ENCODE assay signal across 8 cellular contexts in the genomic region with DNA sequence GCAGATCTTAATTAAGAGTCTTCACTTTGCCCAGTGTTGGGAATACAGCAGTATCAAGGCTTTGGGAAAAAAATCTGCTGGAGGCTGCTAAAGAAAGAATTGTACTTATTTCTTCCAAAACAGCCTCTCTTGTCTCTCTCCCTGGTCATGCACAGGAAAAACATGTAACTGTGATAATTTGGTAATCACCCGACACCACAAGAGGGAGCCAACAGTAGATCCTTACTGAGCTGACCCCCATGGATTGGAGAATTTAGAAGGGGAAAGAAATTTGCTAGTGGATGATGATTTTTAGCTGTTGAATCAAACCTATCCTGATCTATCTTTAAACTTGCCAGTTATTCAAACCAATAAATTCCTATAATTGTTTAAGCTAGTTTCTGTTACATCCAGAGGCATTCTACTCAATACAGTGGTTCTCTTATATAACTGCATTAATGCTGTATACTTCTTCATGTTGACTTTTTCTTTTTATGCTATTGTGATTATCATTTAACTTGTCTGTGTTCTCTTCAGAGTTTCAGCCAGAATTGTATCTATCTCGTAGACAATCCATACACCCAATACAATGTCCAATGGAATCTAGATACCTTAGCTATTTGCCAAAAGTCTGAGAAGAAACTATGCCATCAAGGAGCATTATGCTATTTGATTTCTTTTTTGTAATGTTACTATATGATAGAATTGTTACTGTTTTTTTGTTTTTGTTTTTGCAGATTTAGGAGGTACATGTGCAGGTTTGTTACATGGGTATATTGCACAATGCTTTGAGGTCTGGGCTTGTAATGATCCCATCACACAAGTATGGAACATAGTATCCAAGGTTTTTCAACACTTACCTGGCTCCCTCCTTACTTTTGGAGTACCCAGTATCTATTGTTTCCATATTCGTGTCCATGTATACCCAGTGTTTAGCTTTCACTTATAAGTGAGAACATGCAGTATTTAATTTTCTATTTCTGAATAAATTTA. TPM values are rescaled to one million over a fixed set of nuclear protein-coding genes. Genes with fewer than 3 reads are reported as not detected.
A peak's percentile ranks its signal among the peaks of the same experiment; 100 is the strongest.
DNase-seq lines count a peak whose midpoint lies in the region; ATAC-seq and TF ChIP-seq lines count a peak whose summit lies in the region.

No MANE protein-coding gene starts in this region.

- peak; percentile 79 for ATAC-seq in GM21529 (IDR thresholded peaks at IDR 0.05; ENCODE audit: unreplicated experiment)
- ATAC-seq in omental fat pad (ENCODE audit: low FRiP score) = no peak

- no peaks in the 10 kb centered on the region for H3K36me3 ChIP-seq in Karpas-422 (ENCODE audit: insufficient read depth, low read length)

- no peaks in the 10 kb centered on the region for H3K9me3 ChIP-seq in Karpas-422 (ENCODE audit: low read length)

- no peak overlapping the region for H3K4me3 Mint-ChIP-seq in osteocyte (ENCODE audit: unreplicated experiment)

- H3K27ac ChIP-seq in Karpas-422 (ENCODE audit: low read length) = no peak overlapping the region

- H3K36me3 Mint-ChIP-seq in osteocyte (ENCODE audit: unreplicated experiment) = no peaks in the 10 kb centered on the region

- peak; percentile 13 for DNase-seq in activated CD4-positive, alpha-beta T cell treated with anti-CD3 and anti-CD28 coated beads for 48 hours
- no peak for DNase-seq in activated CD4-positive, alpha-beta T cell treated with anti-CD3 and anti-CD28 coated beads for 1 hour
- peak; percentile 79 for DNase-seq in Karpas-422
- DNase-seq in SK-MEL-5 (ENCODE audit: low read depth, low spot score) = peak; percentile 75
- DNase-seq in fibroblast of pulmonary artery (ENCODE audit: low read depth) = peak; percentile 66
- DNase-seq in osteocyte (ENCODE audit: extremely low spot score, unreplicated experiment) = no peak
- no peak for DNase-seq in omental fat pad (ENCODE audit: low spot score)

- H3K27me3 ChIP-seq in Karpas-422 (ENCODE audit: low read length) = no peaks in the 10 kb centered on the region

- no peaks in the 10 kb centered on the region for H3K4me1 Mint-ChIP-seq in osteocyte (ENCODE audit: unreplicated experiment)

- H3K4me3 ChIP-seq in Karpas-422 (ENCODE audit: low read length) = no peak overlapping the region
- H3K4me3 ChIP-seq in fibroblast of pulmonary artery (replicated peaks; ENCODE audit: low read depth, low read length) = no peak overlapping the region

- H3K27ac Mint-ChIP-seq in osteocyte (ENCODE audit: unreplicated experiment) = no peak overlapping the region

- no peaks in the 10 kb centered on the region for H3K9me2 ChIP-seq in Karpas-422 (replicated peaks; ENCODE audit: insufficient read depth, low read length)

- H3K27me3 Mint-ChIP-seq in osteocyte (ENCODE audit: unreplicated experiment) = peaks cover 27% of the 10 kb centered on the region

- H3K9me3 Mint-ChIP-seq in osteocyte (ENCODE audit: unreplicated experiment) = no peaks in the 10 kb centered on the region

- no peaks in the 10 kb centered on the region for H3K4me1 ChIP-seq in Karpas-422 (ENCODE audit: low read length)

- no peak overlapping the region for H2AFZ ChIP-seq in Karpas-422 (ENCODE audit: low read length)

- H3K9ac ChIP-seq in Karpas-422 (ENCODE audit: low read length) = no peak overlapping the region

- in situ Hi-C loops in SK-MEL-5 (cut with HindIII; ENCODE audit: low pct_unique_long_range_greater_than_20kb, low sequenced_read_pairs) = no loop called here

- no peak overlapping the region for H3K4me2 ChIP-seq in Karpas-422 (ENCODE audit: low read depth, low read length, poor library complexity, severe bottlenecking)

- H4K20me1 ChIP-seq in Karpas-422 (ENCODE audit: insufficient read depth, low read depth, low read length) = no peaks in the 10 kb centered on the region

- no peaks in the 10 kb centered on the region for H3K79me2 ChIP-seq in Karpas-422 (ENCODE audit: low read length)

- peak; percentile 88 for TF ChIP-seq CTCF in fibroblast of pulmonary artery (IDR thresholded peaks at IDR 0.05; ENCODE audit: low read length, missing control alignments)
- TF ChIP-seq CTCF in osteocyte (IDR thresholded peaks at IDR 0.05) = peak; percentile 71
- peak in 1 of 3 donors; percentile 7 for TF ChIP-seq CTCF in omental fat pad (IDR thresholded peaks at IDR 0.05)

RNA-seq across cellular contexts. Expression of gene ARHGEF38, which starts 31.3 kb away (rescaled TPM):
- not detected in 2 replicates for total RNA-seq in Karpas-422 (2014; rRNA removed; shearing (Covaris generic); ENCODE audit: low replicate concordance)
- total RNA-seq in SK-MEL-5 (2014; rRNA removed; shearing (Covaris generic)) = not detected in 2 replicates
- not detected in 2 replicates for polyA plus RNA-seq in SK-MEL-5 (2015; cell fraction: cytosol; rRNA removed)
- polyA plus RNA-seq in SK-MEL-5 (2015; cell fraction: nucleus; rRNA removed) = not detected in 2 replicates
- total RNA-seq in osteocyte (not detected in 2 replicates), omental fat pad (not detected)

RNA-seq across cellular contexts. Expression of gene PPA2, which starts 47.2 kb away (rescaled TPM):
- total RNA-seq in Karpas-422 (2014; rRNA removed; shearing (Covaris generic); ENCODE audit: low replicate concordance) = 138 and 176 TPM in 2 replicates
- 97.5 and 123 TPM in 2 replicates for total RNA-seq in SK-MEL-5 (2014; rRNA removed; shearing (Covaris generic))
- 47.5 and 56.9 TPM in 2 replicates for polyA plus RNA-seq in SK-MEL-5 (2015; cell fraction: cytosol; rRNA removed)
- polyA plus RNA-seq in SK-MEL-5 (2015; cell fraction: nucleus; rRNA removed) = 47.0 and 60.7 TPM in 2 replicates
- total RNA-seq in osteocyte (68.2 and 78.4 TPM in 2 replicates), omental fat pad (10 to 100 TPM; 35.9 to 82.9 (median 61.9) TPM)

Comparison
In these comparisons a context has a peak if more than half of its experiments do, and no peak if none do; other contexts are left out.
1. DNase-seq: peak in activated CD4-positive, alpha-beta T cell treated with anti-CD3 and anti-CD28 coated beads for 48 hours (single experiment), Karpas-422 (single experiment), SK-MEL-5 (single experiment) and fibroblast of pulmonary artery (single experiment); none in activated CD4-positive, alpha-beta T cell treated with anti-CD3 and anti-CD28 coated beads for 1 hour (single experiment), osteocyte (single experiment) and omental fat pad (single experiment).